ENCODE assay signal across 18 cellular contexts in genomic region chr1:7418442-7419080, GRCh38.
DNase-seq lines count a peak whose midpoint lies in the region; ATAC-seq and TF ChIP-seq lines count a peak whose summit lies in the region.
"Had no signal": no experiment of that assay in that cellular context is flagged by ENCODE, and none has a peak within 500 bp of the region (broad histone marks: within the 10 kb centered on the region; RNA-seq: fewer than 3 reads in every experiment).

No MANE protein-coding gene starts in this region.

- H3K4me1 ChIP-seq in testis: no peaks in the 10 kb centered on the region
- H3K4me1 ChIP-seq: esophagus squamous epithelium, upper lobe of left lung had no signal

- H3K9me3 Mint-ChIP-seq in stimulated activated naive B cell treated with anti-CD40 and anti-IgM and Interleukin-4, amounts not matched to agents 10 μg/mL and 1 μg/mL and 100 μg/mL, for 72 hours: peaks cover 11 to 16% of the 10 kb centered on the region in 2 donors
- H3K9me3 Mint-ChIP-seq: T-helper 1 cell treated with Interleukin-12 subunit alpha and Interleukin-12 subunit beta and Interleukin-4 antibody, amounts not matched to agents 30 μg/mL and 1 μg/mL, for 36 hours had no signal

- peaks cover 10 to 12% of the 10 kb centered on the region in 2 donors for H3K27me3 Mint-ChIP-seq in stimulated activated naive B cell treated with anti-CD40 and anti-IgM and Interleukin-4, amounts not matched to agents 10 μg/mL and 1 μg/mL and 100 μg/mL, for 72 hours

- TF ChIP-seq CTCF in testis (IDR thresholded peaks at IDR 0.05): no peak

- H3K27ac Mint-ChIP-seq in stimulated activated naive B cell treated with anti-CD40 and anti-IgM and Interleukin-4, amounts not matched to agents 10 μg/mL and 1 μg/mL and 100 μg/mL, for 72 hours: no peak overlapping the region
- H3K27ac Mint-ChIP-seq: activated CD4-positive, alpha-beta memory T cell treated with anti-CD3 and anti-CD28 coated beads for 36 hours; T-helper 1 cell treated with Interleukin-12 subunit alpha and Interleukin-12 subunit beta and Interleukin-4 antibody, amounts not matched to agents 30 μg/mL and 1 μg/mL, for 36 hours had no signal

- TF ChIP-seq POLR2A in testis (IDR thresholded peaks at IDR 0.05): no peak

- H3K4me1 Mint-ChIP-seq in stimulated activated naive B cell treated with anti-CD40 and anti-IgM and Interleukin-4, amounts not matched to agents 10 μg/mL and 1 μg/mL and 100 μg/mL, for 72 hours: no peaks in the 10 kb centered on the region

- H3K27ac ChIP-seq in testis: no peak overlapping the region
- H3K27ac ChIP-seq: esophagus squamous epithelium, upper lobe of left lung, VCaP had no signal

- no peaks in the 10 kb centered on the region for H3K9me3 ChIP-seq in testis

- no peaks in the 10 kb centered on the region for H3K36me3 ChIP-seq in testis (ENCODE audit: low read depth, missing control alignments)
- H3K36me3 ChIP-seq: esophagus squamous epithelium, upper lobe of left lung had no signal

- 84 to 85% methylated on average over 10 of the region's 11 CpGs for WGBS in testis, 2 donors

- no peak overlapping the region for H3K4me3 ChIP-seq in testis
- H3K4me3 ChIP-seq: esophagus squamous epithelium, upper lobe of left lung had no signal

- intact Hi-C loops in testis (cut with DNase I; ENCODE audit: low total_unique reads): no loop called here

- no peak overlapping the region for H3K4me3 Mint-ChIP-seq in stimulated activated naive B cell treated with anti-CD40 and anti-IgM and Interleukin-4, amounts not matched to agents 10 μg/mL and 1 μg/mL and 100 μg/mL, for 72 hours
- H3K4me3 Mint-ChIP-seq: activated CD4-positive, alpha-beta memory T cell treated with anti-CD3 and anti-CD28 coated beads for 36 hours; T-helper 1 cell treated with Interleukin-12 subunit alpha and Interleukin-12 subunit beta and Interleukin-4 antibody, amounts not matched to agents 30 μg/mL and 1 μg/mL, for 36 hours had no signal

- peaks cover 0 to 3% of the 10 kb centered on the region in 2 donors for H3K36me3 Mint-ChIP-seq in stimulated activated naive B cell treated with anti-CD40 and anti-IgM and Interleukin-4, amounts not matched to agents 10 μg/mL and 1 μg/mL and 100 μg/mL, for 72 hours
- H3K36me3 Mint-ChIP-seq: activated CD4-positive, alpha-beta memory T cell treated with anti-CD3 and anti-CD28 coated beads for 36 hours had no signal

- H3K27me3 ChIP-seq in testis: no peaks in the 10 kb centered on the region
- H3K27me3 ChIP-seq: upper lobe of left lung had no signal

- peak; percentile 33 for DNase-seq in activated CD8-positive, alpha-beta memory T cell treated with anti-CD3 and anti-CD28 coated beads for 24 hours
- no peak for DNase-seq in activated CD8-positive, alpha-beta memory T cell treated with anti-CD3 and anti-CD28 coated beads, Interleukin-2, amount 50 U/mL, for 4 hours
- peak; percentile 13 for DNase-seq in activated CD8-positive, alpha-beta memory T cell treated with anti-CD3 and anti-CD28 coated beads, Interleukin-2, amount 50 U/mL, for 48 hours
- DNase-seq in mucosa of gallbladder (ENCODE audit: low spot score) (peak; percentile 8), testis (peak; percentile 9), NK-92 (lab: John Stamatoyannopoulos, UW; ENCODE audit: unreplicated experiment) (no peak), SW480 (ENCODE audit: low spot score) (no peak)
- no peak for DNase-seq in stimulated activated naive B cell treated with anti-CD40 and anti-IgM and Interleukin-4, amounts not matched to agents 10 μg/mL and 1 μg/mL and 100 μg/mL, for 72 hours
- DNase-seq: activated CD4-positive, alpha-beta memory T cell treated with anti-CD3 and anti-CD28 coated beads for 36 hours; caudate nucleus; effector CD4-positive, alpha-beta T cell; esophagus squamous epithelium; NCI-H524 treated with DMSO at 0.1 percent for 48 hours; SHP77 treated with DMSO at 0.1 percent for 48 hours; stimulated activated naive CD4-positive, alpha-beta T cell had no signal

- no peak for ATAC-seq in stimulated activated naive B cell treated with anti-CD40 and anti-IgM and Interleukin-4, amounts not matched to agents 10 μg/mL and 1 μg/mL and 100 μg/mL, for 72 hours (replicated peaks)

Comparison
In these comparisons a context has a peak if more than half of its experiments do, and no peak if none do; other contexts are left out.
1. DNase-seq: peak in activated CD8-positive, alpha-beta memory T cell treated with anti-CD3 and anti-CD28 coated beads for 24 hours (single experiment), activated CD8-positive, alpha-beta memory T cell treated with anti-CD3 and anti-CD28 coated beads, Interleukin-2, amount 50 U/mL, for 48 hours (single experiment), mucosa of gallbladder (single experiment) and testis (single experiment); none in activated CD8-positive, alpha-beta memory T cell treated with anti-CD3 and anti-CD28 coated beads, Interleukin-2, amount 50 U/mL, for 4 hours (single experiment), NK-92 (single experiment), stimulated activated naive B cell treated with anti-CD40 and anti-IgM and Interleukin-4, amounts not matched to agents 10 μg/mL and 1 μg/mL and 100 μg/mL, for 72 hours (single experiment) and SW480 (single experiment).